Comparison of ENCODE assay signal across 14 cellular contexts in genomic region chr2:20664431-20665260, GRCh38. TPM values are rescaled to one million over a fixed set of nuclear protein-coding genes. Genes with fewer than 3 reads are reported as not detected.
DNase-seq lines count a peak whose midpoint lies in the region; ATAC-seq and TF ChIP-seq lines count a peak whose summit lies in the region.
"Had no signal": no experiment of that assay in that cellular context is flagged by ENCODE, and none has a peak within 500 bp of the region (broad histone marks: within the 10 kb centered on the region; RNA-seq: fewer than 3 reads in every experiment).

No MANE protein-coding gene starts in this region.

- H3K36me3 ChIP-seq in Caco-2 (ENCODE audit: control insufficient read depth, insufficient read depth, low read length) (no peaks in the 10 kb centered on the region), HUES64 (ENCODE audit: insufficient read depth, low read length) (no peaks in the 10 kb centered on the region), esophagus muscularis mucosa (no peaks in the 10 kb centered on the region), osteoblast (ENCODE audit: insufficient read depth, low read length) (no peaks in the 10 kb centered on the region)
- H3K36me3 ChIP-seq: left ventricle myocardium inferior had no signal

- WGBS in HUES64 = 35% methylated on average over 18 of the region's 18 CpGs
- WGBS in esophagus muscularis mucosa = 49% methylated on average over 13 of the region's 18 CpGs

- no peak overlapping the region for H2AFZ ChIP-seq in osteoblast (ENCODE audit: low read length)

- intact Hi-C loops in Caco-2 (cut with micrococcal nuclease; ENCODE audit: unreplicated experiment) (no loop called here), esophagus muscularis mucosa (cut with DNase I) (loop anchor here (2.0 to 10.0 kb wide), 2 partner anchors 160 to 448 kb away; partner anchors contain the start of gene LDAH)

- ATAC-seq in HG03025 (IDR thresholded peaks at IDR 0.05; ENCODE audit: low FRiP score, unreplicated experiment) = no peak
- ATAC-seq in stimulated activated naive CD8-positive, alpha-beta T cell treated with anti-CD3 and anti-CD28 coated beads, Interleukin-15, Interleukin-2, amounts not matched to agents 100 U/mL and 50 U/mL, for 24 hours = no peak
- no peak for ATAC-seq in HG03571 (IDR thresholded peaks at IDR 0.05; ENCODE audit: unreplicated experiment)
- ATAC-seq: PC-3 had no signal

- peaks cover 4% of the 10 kb centered on the region for H3K27me3 Mint-ChIP-seq in Caco-2 (ENCODE audit: insufficient read depth, unreplicated experiment)

- no peaks in the 10 kb centered on the region for H3K9me3 Mint-ChIP-seq in Caco-2 (ENCODE audit: unreplicated experiment)

- no peak for TF ChIP-seq EP300 in esophagus muscularis mucosa (IDR thresholded peaks at IDR 0.05)

- POLR2A ChIA-PET in Caco-2 (lab: Charles Lee) = no interaction called here

- peak overlapping the region; percentile 70 for H3K4me3 Mint-ChIP-seq in Caco-2 (ENCODE audit: unreplicated experiment)

- H3K27me3 ChIP-seq in Caco-2 (replicated peaks; ENCODE audit: control insufficient read depth, insufficient read depth, low read length) (no peaks in the 10 kb centered on the region; the same call in 1 of the 2 replicates), HUES64 (ENCODE audit: insufficient read depth, low read length) (peaks cover 91% of the 10 kb centered on the region), esophagus muscularis mucosa (peaks cover 4 to 90% (median 42%) of the 10 kb centered on the region in 4 donors), osteoblast (ENCODE audit: insufficient read depth, low read length) (peaks cover 89% of the 10 kb centered on the region)

- H3K79me2 ChIP-seq in osteoblast (ENCODE audit: insufficient read depth, low read length) = no peaks in the 10 kb centered on the region
- H3K79me2 ChIP-seq: hepatocyte had no signal

- TF ChIP-seq POLR2A in esophagus muscularis mucosa (IDR thresholded peaks at IDR 0.05; ENCODE audit: low read depth) = no peak

- H3K4me3 ChIP-seq in Caco-2 (ENCODE audit: low read depth, low read length) (no peak overlapping the region), HUES64 (ENCODE audit: low read length) (0 out of 2 replicates have a peak overlapping the region, but pooled peaks have one; percentile 49), esophagus muscularis mucosa (peak overlapping the region; percentile 53 to 68 (median 56)), osteoblast (ENCODE audit: insufficient read depth, low read length) (no peak overlapping the region)
- H3K4me3 ChIP-seq: hepatocyte had no signal

- H3K4me2 ChIP-seq in osteoblast (ENCODE audit: insufficient read depth, low read length) = no peak overlapping the region

- no peak overlapping the region for H3K9ac ChIP-seq in HUES64 (ENCODE audit: low read depth, low read length)

- H4K20me1 ChIP-seq in osteoblast (ENCODE audit: insufficient read depth, low read length) = no peaks in the 10 kb centered on the region

- H3K36me3 Mint-ChIP-seq in Caco-2 (ENCODE audit: insufficient read depth, unreplicated experiment) = no peaks in the 10 kb centered on the region

- BruUV-seq in Caco-2 (replicated peaks; lab: Mats Ljungman, UMichigan) = no TSS peak

- H3K4me1 ChIP-seq in Caco-2 (peaks cover 15% of the 10 kb centered on the region; the same call in 1 of the 2 replicates), HUES64 (ENCODE audit: insufficient read depth, low read length) (0 out of 2 replicates have a peak, but pooled peaks cover 4% of the 10 kb centered on the region), esophagus muscularis mucosa (peaks cover 18 to 54% (median 39%) of the 10 kb centered on the region in 4 donors), osteoblast (ENCODE audit: insufficient read depth, low read length) (no peaks in the 10 kb centered on the region)

- no peaks in the 10 kb centered on the region for H3K4me1 Mint-ChIP-seq in Caco-2 (ENCODE audit: low read depth, unreplicated experiment)

- no peaks in the 10 kb centered on the region for H3K9me3 ChIP-seq in Caco-2
- no peaks in the 10 kb centered on the region for H3K9me3 ChIP-seq in HUES64 (ENCODE audit: insufficient read depth, low read depth, low read length)
- no peaks in the 10 kb centered on the region for H3K9me3 ChIP-seq in esophagus muscularis mucosa
- no peaks in the 10 kb centered on the region for H3K9me3 ChIP-seq in osteoblast (ENCODE audit: low read depth, low read length)
- H3K9me3 ChIP-seq: left ventricle myocardium inferior had no signal

- no peak overlapping the region for H3K27ac Mint-ChIP-seq in Caco-2 (ENCODE audit: unreplicated experiment)

- H3K27ac ChIP-seq in HUES64 (ENCODE audit: low read depth, low read length) (no peak overlapping the region), esophagus muscularis mucosa (replicated peaks in 1 of 4) (no peak overlapping the region), osteoblast (ENCODE audit: low read depth, low read length) (no peak overlapping the region)
- H3K27ac ChIP-seq: dorsolateral prefrontal cortex, hepatocyte, left ventricle myocardium inferior had no signal

- DNase-seq in Caco-2 (peak in 1 of 2 experiments; percentile 26), esophagus muscularis mucosa (ENCODE audit: extremely low spot score) (no peak), osteoblast (ENCODE audit: insufficient read length, low spot score, missing footprints) (peak; percentile 44)
- DNase-seq in stimulated activated naive CD8-positive, alpha-beta T cell treated with anti-CD3 and anti-CD28 coated beads, Interleukin-15, Interleukin-2, amounts not matched to agents 100 U/mL and 50 U/mL, for 24 hours = no peak
- DNase-seq: activated CD4-positive, alpha-beta T cell treated with anti-CD3 and anti-CD28 coated beads, Interleukin-2, amount 50 U/mL, for 4 hours; dorsolateral prefrontal cortex; left ventricle myocardium inferior; MM.1S; NCI-H2029; PC-3 had no signal

- CTCF ChIA-PET in Caco-2 (lab: Charles Lee) = interaction anchor here (0.7 to 3.0 kb wide), 3 partner anchors 12 to 180 kb away, joined by 3 to 30 read pairs (median 12); partner anchors contain the start of gene HS1BP3

- TF ChIP-seq CTCF in Caco-2 (IDR thresholded peaks at IDR 0.05; ENCODE audit: insufficient read depth in 1 of 2, low read depth in 1 of 2, low read length in 1 of 2, severe bottlenecking in 1 of 2, unreplicated experiment in 1 of 2) (no peak), esophagus muscularis mucosa (IDR thresholded peaks at IDR 0.05) (no peak), osteoblast (IDR thresholded peaks at IDR 0.05; ENCODE audit: extremely low read depth, low read depth, low read length) (no peak)

RNA-seq across cellular contexts. Expression of gene GDF7, which starts 2.3 kb away (rescaled TPM):
- total RNA-seq in Caco-2 (2022) = 1.7 and 1.8 TPM in 2 replicates
- polyA plus RNA-seq in HUES64 (2013, experiment 1 of 2) = 0.15 TPM
- polyA plus RNA-seq in HUES64 (2013, experiment 2 of 2) = 0.25 TPM
- total RNA-seq in esophagus muscularis mucosa = 10 to 100 TPM in 1 of 4 donors, 1 to 10 TPM in 3; 2.7 to 10.4 (median 7.4) TPM
- total RNA-seq in osteoblast = under 0.01 TPM in 1 of 2 replicates, not detected in the other

RNA-seq across cellular contexts. Expression of gene HS1BP3, which starts 13.7 kb away (rescaled TPM):
- 26.5 and 31.1 TPM in 2 replicates for total RNA-seq in Caco-2 (2022)
- polyA plus RNA-seq in HUES64 (2013, experiment 1 of 2) = 7.3 TPM
- 10.7 TPM for polyA plus RNA-seq in HUES64 (2013, experiment 2 of 2)
- 10 to 100 TPM; 42.6 to 95.6 (median 60.0) TPM for total RNA-seq in esophagus muscularis mucosa
- total RNA-seq in osteoblast = 47.4 and 47.8 TPM in 2 replicates

Comparison
In these comparisons a context has a peak if more than half of its experiments do, and no peak if none do; other contexts are left out.
1. H3K4me3 ChIP-seq: peak in HUES64 (single experiment) and esophagus muscularis mucosa (4 of 4); none in Caco-2 (single experiment) and osteoblast (single experiment).